Comparison of ENCODE assay signal across 32 cellular contexts in the genomic region with DNA sequence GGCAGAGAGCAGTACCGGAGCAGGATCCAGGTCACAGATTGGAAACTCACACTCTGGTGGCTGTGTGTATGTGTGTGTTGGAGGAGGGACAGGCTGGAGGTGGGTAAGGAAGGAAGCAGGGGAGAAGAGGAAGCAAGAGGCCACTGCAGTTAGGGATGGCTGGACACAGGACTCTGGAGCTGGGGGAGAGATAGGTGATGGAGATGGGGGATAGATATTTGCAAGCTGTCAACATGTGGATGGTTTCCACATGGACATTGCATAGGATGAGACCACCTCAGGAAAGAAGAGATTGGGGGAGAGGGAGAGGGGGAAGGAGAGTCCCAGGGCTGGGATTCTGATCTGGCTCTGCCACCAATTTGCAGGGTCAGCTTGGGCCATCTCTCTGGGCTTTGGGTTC.
"Had no signal": no experiment of that assay in that cellular context is flagged by ENCODE, and none has a peak within 500 bp of the region (broad histone marks: within the 10 kb centered on the region; RNA-seq: fewer than 3 reads in every experiment).

No MANE protein-coding gene starts in this region.

- H3K4me1 Mint-ChIP-seq: activated CD4-positive, alpha-beta memory T cell treated with anti-CD3 and anti-CD28 coated beads, Interleukin-2, amount 10 ng/mL, durations not matched to agents 7 days and 5 days; activated CD8-positive, alpha-beta memory T cell treated with anti-CD3 and anti-CD28 coated beads, Interleukin-2, amount 10 ng/mL, durations not matched to agents 7 days and 5 days; activated naive CD8-positive, alpha-beta T cell treated with anti-CD3 and anti-CD28 coated beads, Interleukin-2, amount 10 ng/mL, durations not matched to agents 7 days and 5 days had no signal

- H3K27ac ChIP-seq: ascending aorta, PC-9, RWPE1, WERI-Rb-1 had no signal

- H3K4me1 ChIP-seq: ascending aorta had no signal

- H3K27ac Mint-ChIP-seq: activated CD4-positive, alpha-beta memory T cell treated with anti-CD3 and anti-CD28 coated beads, Interleukin-2, amount 10 ng/mL, durations not matched to agents 7 days and 5 days; activated CD8-positive, alpha-beta memory T cell treated with anti-CD3 and anti-CD28 coated beads, Interleukin-2, amount 10 ng/mL, durations not matched to agents 7 days and 5 days; activated naive CD8-positive, alpha-beta T cell treated with anti-CD3 and anti-CD28 coated beads, Interleukin-2, amount 10 ng/mL, durations not matched to agents 7 days and 5 days had no signal

- H3K9me3 ChIP-seq: ascending aorta had no signal

- H3K4me3 Mint-ChIP-seq: activated CD4-positive, alpha-beta memory T cell treated with anti-CD3 and anti-CD28 coated beads, Interleukin-2, amount 10 ng/mL, durations not matched to agents 7 days and 5 days; activated CD8-positive, alpha-beta memory T cell treated with anti-CD3 and anti-CD28 coated beads, Interleukin-2, amount 10 ng/mL, durations not matched to agents 7 days and 5 days; activated naive CD8-positive, alpha-beta T cell treated with anti-CD3 and anti-CD28 coated beads, Interleukin-2, amount 10 ng/mL, durations not matched to agents 7 days and 5 days had no signal

- H3K36me3 ChIP-seq: ascending aorta, WERI-Rb-1 had no signal

- ATAC-seq: activated CD8-positive, alpha-beta memory T cell treated with anti-CD3 and anti-CD28 coated beads, Interleukin-2, amount 10 ng/mL, durations not matched to agents 7 days and 5 days; K562; Right ventricle myocardium inferior; SK-N-SH treated with all-trans-retinoic acid at 6 μM for 48 hours had no signal

- DNase-seq: activated CD4-positive, alpha-beta memory T cell treated with anti-CD3 and anti-CD28 coated beads, Interleukin-2, amount 10 ng/mL, durations not matched to agents 7 days and 5 days; activated CD4-positive, alpha-beta T cell treated with anti-CD3 and anti-CD28 coated beads for 1 hour; activated CD4-positive, alpha-beta T cell treated with anti-CD3 and anti-CD28 coated beads for 48 hours; activated CD4-positive, CD25-positive, alpha-beta regulatory T cell; activated CD8-positive, alpha-beta memory T cell treated with anti-CD3 and anti-CD28 coated beads for 24 hours; activated CD8-positive, alpha-beta memory T cell treated with anti-CD3 and anti-CD28 coated beads, Interleukin-2, amount 10 ng/mL, durations not matched to agents 7 days and 5 days; activated CD8-positive, alpha-beta memory T cell treated with anti-CD3 and anti-CD28 coated beads, Interleukin-2, amount 50 U/mL, for 48 hours; activated effector memory CD4-positive, alpha-beta T cell treated with Interleukin-2 at 50 U/mL for 16 hours; activated naive CD4-positive, alpha-beta T cell treated with anti-CD3 and anti-CD28 coated beads, Interleukin-2, amount 50 U/mL, for 16 hours; activated naive CD8-positive, alpha-beta T cell treated with anti-CD3 and anti-CD28 coated beads, Interleukin-2, amount 10 ng/mL, durations not matched to agents 7 days and 5 days; activated T-cell treated with anti-CD3 and anti-CD28 coated beads, Interleukin-2, amount 50 U/mL, for 48 hours; amygdala; NCI-H1048; NCI-H1105 treated with DMSO at 0.1 percent for 48 hours; NCI-H1436; NCI-H1694; NCI-H1930; NCI-H2081 treated with DMSO at 0.1 percent for 48 hours; NCI-H226; NCI-H446 treated with DMSO at 0.1 percent for 48 hours; NCI-H524; PC-9; SIG-M5; T-helper 1 cell; T-helper 2 cell; T-helper 9 cell; WERI-Rb-1 had no signal

- H3K4me3 ChIP-seq: ascending aorta, K562, PC-9 had no signal

- H3K9me3 Mint-ChIP-seq: activated CD4-positive, alpha-beta memory T cell treated with anti-CD3 and anti-CD28 coated beads, Interleukin-2, amount 10 ng/mL, durations not matched to agents 7 days and 5 days; activated naive CD8-positive, alpha-beta T cell treated with anti-CD3 and anti-CD28 coated beads, Interleukin-2, amount 10 ng/mL, durations not matched to agents 7 days and 5 days had no signal

- H3K27me3 ChIP-seq: ascending aorta had no signal

- H3K36me3 Mint-ChIP-seq: activated CD8-positive, alpha-beta memory T cell treated with anti-CD3 and anti-CD28 coated beads, Interleukin-2, amount 10 ng/mL, durations not matched to agents 7 days and 5 days; activated naive CD8-positive, alpha-beta T cell treated with anti-CD3 and anti-CD28 coated beads, Interleukin-2, amount 10 ng/mL, durations not matched to agents 7 days and 5 days had no signal
